In genomic region chr3:47578119-47578630, GRCh38 we compare ENCODE assay signal across 8 cellular contexts. TPM values are rescaled to one million over a fixed set of nuclear protein-coding genes. Genes with fewer than 3 reads are reported as not detected.
DNase-seq lines count a peak whose midpoint lies in the region; ATAC-seq and TF ChIP-seq lines count a peak whose summit lies in the region.

No MANE protein-coding gene starts in this region.

- peak overlapping the region; percentile 74 for H3K4me2 ChIP-seq in osteoblast (ENCODE audit: insufficient read depth, low read length)

- H3K27me3 ChIP-seq in osteoblast (ENCODE audit: insufficient read depth, low read length) (peaks cover 53% of the 10 kb centered on the region), aorta (ENCODE audit: control insufficient read depth in 1 of 2, insufficient read depth in 2 of 2, low read length in 1 of 2) (no peaks in the 10 kb centered on the region)

- 1 to 4% methylated on average over 48 to 57 of the region's 57 CpGs for WGBS in aorta, 2 donors

- H3K36me3 ChIP-seq in osteoblast (ENCODE audit: insufficient read depth, low read length) (no peaks in the 10 kb centered on the region), aorta (ENCODE audit: control insufficient read depth in 1 of 2, insufficient read depth in 2 of 2, low read length in 1 of 2) (no peaks in the 10 kb centered on the region)

- ATAC-seq in GM18867 (IDR thresholded peaks at IDR 0.05; ENCODE audit: unreplicated experiment) (peak; percentile 28), aorta (ENCODE audit: low FRiP score) (peak; percentile 45)

- H3K4me3 ChIP-seq in fibroblast of villous mesenchyme (ENCODE audit: low read depth, low read length) (peak overlapping the region; percentile 62), osteoblast (ENCODE audit: insufficient read depth, low read length) (peak overlapping the region; percentile 58), aorta (ENCODE audit: low read length in 2 of 2) (peak overlapping the region; percentile 67 to 75)

- H3K4me1 ChIP-seq in osteoblast (ENCODE audit: insufficient read depth, low read length) (no peaks in the 10 kb centered on the region), aorta (ENCODE audit: control insufficient read depth in 1 of 2, insufficient read depth in 2 of 2, low read length in 2 of 2) (no peaks in the 10 kb centered on the region)

- DNase-seq in NCI-H69 (lab: John Stamatoyannopoulos, UW): peak; percentile 37
- peak; percentile 6 to 20 for DNase-seq in activated T-helper 1 cell treated with anti-CD3 and anti-CD28 coated beads, Interleukin-2, amount 50 U/mL, for 16 hours (ENCODE audit: low read depth in 1 of 2, low spot score in 1 of 2)
- no peak for DNase-seq in fibroblast of villous mesenchyme (ENCODE audit: low read depth)
- DNase-seq in osteoblast (ENCODE audit: insufficient read length, low spot score, missing footprints): no peak
- peak in 1 of 2 donors; percentile 83 for DNase-seq in aorta
- no peak for DNase-seq in NCI-H524 treated with DMSO at 0.1 percent for 48 hours (lab: John Stamatoyannopoulos, UW)
- DNase-seq in medulla oblongata (ENCODE audit: extremely low spot score): no peak

- no peaks in the 10 kb centered on the region for H3K9me3 ChIP-seq in osteoblast (ENCODE audit: low read depth, low read length)
- H3K9me3 ChIP-seq in aorta (ENCODE audit: control insufficient read depth, low read length): no peaks in the 10 kb centered on the region

- H2AFZ ChIP-seq in osteoblast (ENCODE audit: low read length): no peak overlapping the region

- no peak for TF ChIP-seq CTCF in fibroblast of villous mesenchyme (IDR thresholded peaks at IDR 0.05; ENCODE audit: insufficient read depth, low read depth, low read length)
- no peak for TF ChIP-seq CTCF in osteoblast (IDR thresholded peaks at IDR 0.05; ENCODE audit: extremely low read depth, low read depth, low read length)

- H4K20me1 ChIP-seq in osteoblast (ENCODE audit: insufficient read depth, low read length): peaks cover 4% of the 10 kb centered on the region

- no peaks in the 10 kb centered on the region for H3K79me2 ChIP-seq in osteoblast (ENCODE audit: insufficient read depth, low read length)

- no peak overlapping the region for H3K27ac ChIP-seq in osteoblast (ENCODE audit: low read depth, low read length)
- no peak overlapping the region for H3K27ac ChIP-seq in aorta (ENCODE audit: low read depth in 1 of 2, low read length in 2 of 2)

- intact Hi-C loops in aorta (cut with DNase I): loop anchor here in 1 of 2 donors (5.0 kb wide), 1 partner anchor 94 kb away; no protein-coding TSS in a partner anchor

RNA-seq across cellular contexts. Expression of gene CSPG5, which starts 0.5 kb away (rescaled TPM):
- 0.32 and 0.43 TPM in 2 replicates for total RNA-seq in fibroblast of villous mesenchyme
- under 0.01 and 0.29 TPM in 2 replicates for total RNA-seq in osteoblast
- 1 to 10 TPM in 1 of 2 donors, under 1 TPM in 1; 0.81 to 7.0 TPM for total RNA-seq in aorta
- polyA plus RNA-seq in aorta: under 1 TPM; 0.33 to 0.50 TPM

Comparison
In these comparisons a context has a peak if more than half of its experiments do, and no peak if none do; other contexts are left out.
1. DNase-seq: peak in NCI-H69 (single experiment) and activated T-helper 1 cell treated with anti-CD3 and anti-CD28 coated beads, Interleukin-2, amount 50 U/mL, for 16 hours (2 of 2); none in fibroblast of villous mesenchyme (single experiment), osteoblast (single experiment), NCI-H524 treated with DMSO at 0.1 percent for 48 hours (single experiment) and medulla oblongata (single experiment).
2. Peak in every context shown above with its lines, with median percentiles within 50 percentile points of each other: H3K4me3 ChIP-seq.